9 cellular contexts compared by ENCODE assay signal in genomic region chr2:231717281-231718180, GRCh38. TPM values are rescaled to one million over a fixed set of nuclear protein-coding genes. Genes with fewer than 3 reads are reported as not detected.
DNase-seq lines count a peak whose midpoint lies in the region; ATAC-seq and TF ChIP-seq lines count a peak whose summit lies in the region.
"Had no signal": no experiment of that assay in that cellular context is flagged by ENCODE, and none has a peak within 500 bp of the region (broad histone marks: within the 10 kb centered on the region; RNA-seq: fewer than 3 reads in every experiment).

No MANE protein-coding gene starts in this region.

- intact Hi-C loops in activated CD4-positive, alpha-beta memory T cell treated with anti-CD3 and anti-CD28 coated beads for 36 hours (cut with micrococcal nuclease): no loop called here

- ATAC-seq in HG03521 (IDR thresholded peaks at IDR 0.05; ENCODE audit: unreplicated experiment) (no peak), T-helper 17 cell (no peak)

- H3K27me3 Mint-ChIP-seq in activated CD4-positive, alpha-beta memory T cell treated with anti-CD3 and anti-CD28 coated beads for 36 hours: no peaks in the 10 kb centered on the region
- H3K27me3 Mint-ChIP-seq in nephron progenitor cell (ENCODE audit: low read depth, poor library complexity) (peaks cover 6% of the 10 kb centered on the region), T-helper 17 cell (no peaks in the 10 kb centered on the region)

- in situ Hi-C loops in KBM-7 (cut with MboI; ENCODE audit: low pct_unique_long_range_greater_than_20kb, low sequenced_read_pairs): no loop called here

- peaks cover under 1% of the 10 kb centered on the region for H3K79me2 ChIP-seq in ACC112 (ENCODE audit: control insufficient read depth, insufficient read depth, low read length, unreplicated experiment)

- H3K27ac Mint-ChIP-seq in activated CD4-positive, alpha-beta memory T cell treated with anti-CD3 and anti-CD28 coated beads for 36 hours: no peak overlapping the region
- H3K27ac Mint-ChIP-seq in nephron progenitor cell (peak overlapping the region; percentile 95), T-helper 17 cell (no peak overlapping the region)

- H3K36me3 ChIP-seq in ACC112 (ENCODE audit: insufficient read depth, low read length): 0 out of 2 replicates have a peak, but pooled peaks cover 4% of the 10 kb centered on the region
- H3K36me3 ChIP-seq: breast epithelium had no signal

- H3K9me3 ChIP-seq in T-helper 17 cell (ENCODE audit: control insufficient read depth, low read length, poor library complexity, severe bottlenecking): no peaks in the 10 kb centered on the region
- H3K9me3 ChIP-seq: breast epithelium had no signal

- peak; percentile 90 for DNase-seq in GM12865 (ENCODE audit: low read depth)
- peak; percentile 94 for DNase-seq in KBM-7
- DNase-seq in activated CD4-positive, alpha-beta memory T cell treated with anti-CD3 and anti-CD28 coated beads for 36 hours: peak; percentile 39
- DNase-seq in nephron progenitor cell: peak; percentile 34
- DNase-seq in NCI-H2029 (lab: John Stamatoyannopoulos, UW): no peak
- no peak for DNase-seq in T-helper 17 cell

- CTCF ChIA-PET in activated CD4-positive, alpha-beta memory T cell treated with anti-CD3 and anti-CD28 coated beads for 36 hours (lab: Charles Lee): interaction anchor here (1.2 to 12.1 kb wide), 4 partner anchors 14 to 105 kb away, joined by 4 to 578 read pairs (median 130); no protein-coding TSS in a partner anchor

- H3K9me3 Mint-ChIP-seq in activated CD4-positive, alpha-beta memory T cell treated with anti-CD3 and anti-CD28 coated beads for 36 hours: peaks cover 2% of the 10 kb centered on the region
- H3K9me3 Mint-ChIP-seq in nephron progenitor cell: no peaks in the 10 kb centered on the region

- peaks cover 10% of the 10 kb centered on the region for H3K36me3 Mint-ChIP-seq in activated CD4-positive, alpha-beta memory T cell treated with anti-CD3 and anti-CD28 coated beads for 36 hours
- H3K36me3 Mint-ChIP-seq in nephron progenitor cell (ENCODE audit: low read depth): peaks cover 2% of the 10 kb centered on the region
- peaks cover under 1% of the 10 kb centered on the region for H3K36me3 Mint-ChIP-seq in T-helper 17 cell (ENCODE audit: low read depth)

- H3K4me1 ChIP-seq in ACC112 (ENCODE audit: control insufficient read depth, insufficient read depth, low read length, unreplicated experiment): peaks cover 43% of the 10 kb centered on the region

- no peaks in the 10 kb centered on the region for H3K27me3 ChIP-seq in ACC112 (ENCODE audit: insufficient read depth, low read length)
- H3K27me3 ChIP-seq: breast epithelium had no signal

- POLR2A ChIA-PET in activated CD4-positive, alpha-beta memory T cell treated with anti-CD3 and anti-CD28 coated beads for 36 hours (lab: Charles Lee): no interaction called here

- no peak overlapping the region for H3K4me3 Mint-ChIP-seq in activated CD4-positive, alpha-beta memory T cell treated with anti-CD3 and anti-CD28 coated beads for 36 hours
- H3K4me3 Mint-ChIP-seq in nephron progenitor cell (peak overlapping the region; percentile 32), T-helper 17 cell (no peak overlapping the region)

- H3K27ac ChIP-seq in ACC112 (ENCODE audit: low read depth, low read length): 0 out of 2 replicates have a peak overlapping the region, but pooled peaks have one; percentile 15

- H2AFZ ChIP-seq in ACC112 (ENCODE audit: low read length, unreplicated experiment): no peak overlapping the region

- peaks cover 11% of the 10 kb centered on the region for H3K4me1 Mint-ChIP-seq in activated CD4-positive, alpha-beta memory T cell treated with anti-CD3 and anti-CD28 coated beads for 36 hours (ENCODE audit: low read depth)
- peaks cover 62% of the 10 kb centered on the region for H3K4me1 Mint-ChIP-seq in nephron progenitor cell
- H3K4me1 Mint-ChIP-seq in T-helper 17 cell: peaks cover 16% of the 10 kb centered on the region

- TF ChIP-seq CTCF in GM12865 (IDR thresholded peaks at IDR 0.05; ENCODE audit: insufficient read depth, low read depth, low read length, missing control alignments) (no peak), nephron progenitor cell (IDR thresholded peaks at IDR 0.05) (no peak)

- H3K4me3 ChIP-seq in ACC112 (ENCODE audit: low read depth, low read length): no peak overlapping the region
- peak overlapping the region; percentile 23 for H3K4me3 ChIP-seq in GM12865 (ENCODE audit: low read depth, low read length)
- H3K4me3 ChIP-seq: breast epithelium had no signal

RNA-seq across cellular contexts. Expression of gene PTMA, which starts 9.2 kb away (rescaled TPM):
- total RNA-seq in activated CD4-positive, alpha-beta memory T cell treated with anti-CD3 and anti-CD28 coated beads for 36 hours: 1,000 to 10,000 TPM; 1,763 to 1,778 TPM
- 1,000 to 10,000 TPM; 1,121 to 1,256 TPM for total RNA-seq in T-helper 17 cell

Comparison
In these comparisons a context has a peak if more than half of its experiments do, and no peak if none do; other contexts are left out.
1. DNase-seq: peak in GM12865 (single experiment), KBM-7 (single experiment), activated CD4-positive, alpha-beta memory T cell treated with anti-CD3 and anti-CD28 coated beads for 36 hours (single experiment) and nephron progenitor cell (single experiment); none in NCI-H2029 (single experiment) and T-helper 17 cell (0 of 3).